ENCODE assay signal across 18 cellular contexts in the genomic region with DNA sequence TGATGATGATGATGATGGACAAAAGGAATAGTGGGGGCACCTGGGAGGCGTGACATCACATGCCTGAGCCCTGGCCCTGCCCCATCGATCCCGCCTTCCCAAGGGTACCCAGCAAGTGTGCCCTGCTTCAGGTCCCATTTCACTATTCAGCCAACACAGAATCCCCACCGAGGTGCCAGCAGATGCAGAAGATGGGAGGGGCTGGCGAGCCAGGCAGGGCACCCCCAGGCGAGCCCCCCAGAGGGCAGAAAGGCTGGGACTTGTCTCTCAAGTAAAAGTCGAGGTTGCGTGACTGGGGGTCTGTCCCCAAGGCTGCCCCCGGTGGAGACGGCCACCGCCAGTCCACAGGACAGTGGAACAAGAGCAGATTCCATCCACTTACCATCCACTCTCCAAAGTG.
"Had no signal": no experiment of that assay in that cellular context is flagged by ENCODE, and none has a peak within 500 bp of the region (broad histone marks: within the 10 kb centered on the region; RNA-seq: fewer than 3 reads in every experiment).

No MANE protein-coding gene starts in this region.

- H3K27ac ChIP-seq: colonic mucosa, foreskin keratinocyte, hepatocyte, ovary, suprapubic skin, thyroid gland, vagina had no signal

- H3K9me3 ChIP-seq: colonic mucosa, ovary, suprapubic skin, thyroid gland, vagina had no signal

- H3K27me3 ChIP-seq: colonic mucosa, ovary, thyroid gland, vagina had no signal

- H3K4me3 ChIP-seq: colonic mucosa, hepatocyte, ovary, smooth muscle cell, suprapubic skin, thyroid gland, vagina had no signal

- ATAC-seq: foreskin keratinocyte; natural killer cell; right cardiac atrium; stimulated activated effector memory CD8-positive, alpha-beta T cell treated with anti-CD3 and anti-CD28 coated beads, Interleukin-12 subunit alpha, Interleukin-12 subunit beta, amount 100 ng/mL, for 72 hours; stimulated activated naive CD8-positive, alpha-beta T cell treated with anti-CD3 and anti-CD28 coated beads, Interleukin-15, Interleukin-2, amounts not matched to agents 100 U/mL and 50 U/mL, for 24 hours had no signal

- H3K4me1 ChIP-seq: colonic mucosa, foreskin keratinocyte, suprapubic skin, thyroid gland, vagina had no signal

- H3K36me3 ChIP-seq: colonic mucosa, ovary, suprapubic skin, thyroid gland, vagina had no signal

- DNase-seq: colonic mucosa; dermis blood vessel endothelial cell; endodermal cell; erythroblast; foreskin keratinocyte; natural killer cell; nucleus accumbens; ovary; right cardiac atrium; stimulated activated CD4-positive, alpha-beta T cell treated with anti-CD3 and anti-CD28 coated beads, Interleukin-4, amount 100 ng/mL, for 1 hour; stimulated activated CD8-positive, alpha-beta memory T cell treated with anti-CD3 and anti-CD28 coated beads, Interleukin-4, amount 100 ng/mL, for 48 hours; stimulated activated naive CD8-positive, alpha-beta T cell treated with anti-CD3 and anti-CD28 coated beads, Interleukin-15, Interleukin-2, amounts not matched to agents 100 U/mL and 50 U/mL, for 24 hours; thyroid gland had no signal
